Comparison of ENCODE assay signal across 15 cellular contexts in the genomic region with DNA sequence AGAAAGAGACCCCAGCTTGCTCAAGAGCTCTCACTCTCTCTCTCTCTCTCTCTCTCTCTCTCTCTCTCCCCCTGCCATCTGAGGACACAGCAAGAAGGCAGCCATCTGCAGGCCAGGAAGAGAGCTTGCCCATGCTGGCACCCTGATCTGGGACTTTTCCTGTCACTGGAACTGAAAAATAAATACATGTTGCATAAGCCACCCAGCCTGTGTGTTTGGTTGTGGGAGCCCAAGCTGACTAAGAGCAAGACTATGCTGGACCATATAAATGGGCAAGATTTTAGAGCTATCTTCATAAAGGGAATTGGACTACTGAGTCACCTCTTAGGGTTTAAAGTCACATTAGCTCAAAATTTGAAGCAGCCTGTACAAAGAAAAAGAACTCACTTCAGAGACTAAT.
DNase-seq lines count a peak whose midpoint lies in the region; ATAC-seq and TF ChIP-seq lines count a peak whose summit lies in the region.
"Had no signal": no experiment of that assay in that cellular context is flagged by ENCODE, and none has a peak within 500 bp of the region (broad histone marks: within the 10 kb centered on the region; RNA-seq: fewer than 3 reads in every experiment).

No MANE protein-coding gene starts in this region.

- intact Hi-C loops in Calu3 (cut with micrococcal nuclease; ENCODE audit: unreplicated experiment), result no loop called here

- no peaks in the 10 kb centered on the region for H3K9me3 Mint-ChIP-seq in Calu3 (ENCODE audit: low read depth, unreplicated experiment)
- H3K9me3 Mint-ChIP-seq: CD4-positive, alpha-beta T cell; IgD-negative memory B cell had no signal

- BruUV-seq in Calu3 (replicated peaks; lab: Mats Ljungman, UMichigan), result no TSS peak

- CTCF ChIA-PET in Calu3 (lab: Charles Lee), result interaction anchor here (0.7 kb wide), 3 partner anchors 28 to 349 kb away, joined by 3 to 4 read pairs (median 3); no protein-coding TSS in a partner anchor

- H3K4me1 Mint-ChIP-seq in Calu3 (ENCODE audit: low read depth, unreplicated experiment), result no peaks in the 10 kb centered on the region

- peaks cover 50% of the 10 kb centered on the region for H3K27me3 Mint-ChIP-seq in Calu3 (ENCODE audit: unreplicated experiment)

- DNase-seq in DMS53 (lab: John Stamatoyannopoulos, UW) (peak; percentile 15), DMS53 treated with DMSO at 0.1 percent for 48 hours (lab: John Stamatoyannopoulos, UW; ENCODE audit: unreplicated experiment) (no peak), SW480 (ENCODE audit: low spot score) (peak; percentile 6), left lobe of liver (ENCODE audit: low spot score) (no peak), LoVo (ENCODE audit: low spot score) (no peak), UCSD-AML1 (lab: John Stamatoyannopoulos, UW; ENCODE audit: unreplicated experiment) (no peak), Calu3 (no peak)
- DNase-seq: ACHN; CD4-positive, alpha-beta T cell; COR-L47; NCI-H1694; NK-92 treated with Interleukin-12 subunit alpha and Interleukin-12 subunit beta, amount 100 ng/mL, for 24 hours; SJCRH30 had no signal

- no peak for TF ChIP-seq CTCF in Calu3 (IDR thresholded peaks at IDR 0.05; ENCODE audit: unreplicated experiment)

- H3K4me3 Mint-ChIP-seq in Calu3 (ENCODE audit: low read depth, unreplicated experiment), result no peak overlapping the region
- H3K4me3 Mint-ChIP-seq: CD4-positive, alpha-beta T cell; IgD-negative memory B cell had no signal

- peak; percentile 60 for ATAC-seq in GM18868 (IDR thresholded peaks at IDR 0.05; ENCODE audit: unreplicated experiment)
- peak; percentile 20 for ATAC-seq in left lobe of liver

- H3K36me3 Mint-ChIP-seq in Calu3 (ENCODE audit: insufficient read depth, unreplicated experiment), result no peaks in the 10 kb centered on the region
- H3K36me3 Mint-ChIP-seq: IgD-negative memory B cell had no signal

- H3K27ac Mint-ChIP-seq in Calu3 (ENCODE audit: unreplicated experiment), result no peak overlapping the region
- H3K27ac Mint-ChIP-seq: CD4-positive, alpha-beta T cell; IgD-negative memory B cell had no signal

Comparison
In these comparisons a context has a peak if more than half of its experiments do, and no peak if none do; other contexts are left out.
1. DNase-seq: peak in DMS53 (single experiment) and SW480 (single experiment); none in DMS53 treated with DMSO at 0.1 percent for 48 hours (single experiment), left lobe of liver (single experiment), LoVo (single experiment), UCSD-AML1 (single experiment) and Calu3 (single experiment).